Comparison of ENCODE assay signal across 8 cellular contexts in the genomic region with DNA sequence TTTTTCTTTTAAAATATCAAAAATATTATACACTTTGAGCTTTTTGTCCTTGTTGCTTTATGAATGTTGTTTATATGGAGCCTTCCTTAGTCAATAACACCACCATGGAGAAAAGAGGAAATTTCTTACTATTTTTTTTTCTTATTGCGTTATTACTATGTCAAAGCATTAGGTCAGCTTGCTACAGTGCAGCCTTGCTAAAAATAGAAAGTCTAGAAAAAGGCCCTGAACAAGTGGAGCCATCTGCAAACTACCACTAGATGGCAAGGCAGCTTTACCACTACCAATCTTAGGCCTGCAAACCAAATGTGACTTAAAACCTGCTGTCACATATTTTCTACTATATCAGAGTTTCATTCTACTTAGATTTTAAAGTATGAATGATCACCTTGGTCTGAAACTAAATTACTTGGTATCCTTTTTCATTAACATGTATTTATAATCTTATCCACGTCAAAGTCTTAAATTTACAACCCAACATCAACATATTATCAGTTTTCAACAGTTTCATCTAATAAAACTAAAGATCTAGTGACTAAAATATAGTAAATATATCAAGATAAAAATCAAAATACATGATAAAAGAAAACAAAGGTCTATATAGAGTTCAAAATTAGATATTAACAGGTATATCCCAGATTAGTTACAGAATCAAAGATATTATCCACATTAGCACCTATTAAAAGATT.
DNase-seq lines count a peak whose midpoint lies in the region; ATAC-seq and TF ChIP-seq lines count a peak whose summit lies in the region.

No MANE protein-coding gene starts in this region.

- H3K27me3 Mint-ChIP-seq in activated CD4-positive, alpha-beta memory T cell treated with anti-CD3 and anti-CD28 coated beads, Interleukin-2, amount 10 ng/mL, durations not matched to agents 7 days and 5 days: no peaks in the 10 kb centered on the region

- peaks cover 6% of the 10 kb centered on the region for H3K36me3 Mint-ChIP-seq in activated CD4-positive, alpha-beta memory T cell treated with anti-CD3 and anti-CD28 coated beads, Interleukin-2, amount 10 ng/mL, durations not matched to agents 7 days and 5 days (ENCODE audit: low read depth)

- no peaks in the 10 kb centered on the region for H3K79me1 ChIP-seq in neuronal stem cell (ENCODE audit: low read depth, low read length)

- no peak overlapping the region for H3K4me3 Mint-ChIP-seq in activated CD4-positive, alpha-beta memory T cell treated with anti-CD3 and anti-CD28 coated beads, Interleukin-2, amount 10 ng/mL, durations not matched to agents 7 days and 5 days

- ATAC-seq in HG03469 (IDR thresholded peaks at IDR 0.05; ENCODE audit: unreplicated experiment): peak; percentile 97

- no peak overlapping the region for H2BK12ac ChIP-seq in neuronal stem cell (ENCODE audit: low read length)

- no peak overlapping the region for H3K14ac ChIP-seq in neuronal stem cell (ENCODE audit: low read length)

- peak; percentile 61 for TF ChIP-seq CTCF in GM20000 (IDR thresholded peaks at IDR 0.05; ENCODE audit: extremely low read depth, missing control alignments)
- peak; percentile 96 for TF ChIP-seq CTCF in fibroblast of the aortic adventitia (IDR thresholded peaks at IDR 0.05; ENCODE audit: insufficient read depth, low read length)

- H3K23ac ChIP-seq in neuronal stem cell (ENCODE audit: low read depth, low read length, poor library complexity): no peak overlapping the region

- 88% methylated on average over 1 of the region's 2 CpGs; no CpG with 5 or more reads in 1 of the 2 donors for WGBS in neuronal stem cell (ENCODE audit: extremely low coverage in 2 of 2, insufficient read length in 2 of 2, insufficient replicate concordance in 1 of 2), 2 donors

- H2BK120ac ChIP-seq in neuronal stem cell (ENCODE audit: low read depth, low read length): no peak overlapping the region

- peaks cover under 1 to 4% of the 10 kb centered on the region in 2 donors for H3K9me3 ChIP-seq in neuronal stem cell (replicated peaks in 1 of 2; ENCODE audit: control insufficient read depth in 2 of 2, insufficient read depth in 1 of 2, low read depth in 1 of 2, low read length in 2 of 2)

- H3K4me3 ChIP-seq in fibroblast of the aortic adventitia (ENCODE audit: low read depth, low read length) (no peak overlapping the region), neuronal stem cell (ENCODE audit: low read length in 2 of 2) (no peak overlapping the region)

- CTCF ChIA-PET in activated CD4-positive, alpha-beta memory T cell treated with anti-CD3 and anti-CD28 coated beads, Interleukin-2, amount 10 ng/mL, durations not matched to agents 7 days and 5 days (lab: Charles Lee): interaction anchor here (0.7 to 1.9 kb wide), 4 partner anchors 15 to 718 kb away, joined by 3 to 5 read pairs (median 4); no protein-coding TSS in a partner anchor

- H3K4me2 ChIP-seq in neuronal stem cell (ENCODE audit: insufficient read depth, low read length, poor library complexity, severe bottlenecking): no peak overlapping the region

- H2BK5ac ChIP-seq in neuronal stem cell (ENCODE audit: low read length): no peak overlapping the region

- H3K4me1 Mint-ChIP-seq in activated CD4-positive, alpha-beta memory T cell treated with anti-CD3 and anti-CD28 coated beads, Interleukin-2, amount 10 ng/mL, durations not matched to agents 7 days and 5 days: no peaks in the 10 kb centered on the region

- no peak overlapping the region for H2AFZ ChIP-seq in neuronal stem cell (ENCODE audit: low read length)

- no peak overlapping the region for H3K27ac Mint-ChIP-seq in activated CD4-positive, alpha-beta memory T cell treated with anti-CD3 and anti-CD28 coated beads, Interleukin-2, amount 10 ng/mL, durations not matched to agents 7 days and 5 days

- POLR2A ChIA-PET in activated CD4-positive, alpha-beta memory T cell treated with anti-CD3 and anti-CD28 coated beads, Interleukin-2, amount 10 ng/mL, durations not matched to agents 7 days and 5 days (lab: Charles Lee): interaction anchor here (1.0 to 1.2 kb wide), 2 partner anchors 244 to 345 kb away, joined by 3 to 4 read pairs; a partner anchor contains a TSS

- H3K4ac ChIP-seq in neuronal stem cell (ENCODE audit: low read length): no peak overlapping the region

- peaks cover 0 to 2% of the 10 kb centered on the region in 2 donors for H3K4me1 ChIP-seq in neuronal stem cell (ENCODE audit: control insufficient read depth in 2 of 2, insufficient read depth in 1 of 2, low read depth in 1 of 2, low read length in 2 of 2)

- no peak overlapping the region for H2AK5ac ChIP-seq in neuronal stem cell (ENCODE audit: low read depth, low read length)

- no peak overlapping the region for H2BK15ac ChIP-seq in neuronal stem cell (ENCODE audit: low read length)

- no peak overlapping the region for H3K9ac ChIP-seq in neuronal stem cell (ENCODE audit: low read depth, low read length, poor library complexity)

- no peak overlapping the region for H3K18ac ChIP-seq in neuronal stem cell (ENCODE audit: low read length)

- H4K91ac ChIP-seq in neuronal stem cell (ENCODE audit: low read depth, low read length, poor library complexity): no peak overlapping the region

- DNase-seq in NCI-H187 (lab: John Stamatoyannopoulos, UW): peak; percentile 3 to 4
- DNase-seq in NCI-H187 treated with DMSO at 0.1 percent for 48 hours (lab: John Stamatoyannopoulos, UW): no peak
- DNase-seq in GM20000 (ENCODE audit: low spot score): peak; percentile 65
- peak; percentile 71 for DNase-seq in NCI-H510A treated with DMSO at 0.1 percent for 48 hours (lab: John Stamatoyannopoulos, UW)
- peak; percentile 37 for DNase-seq in activated CD4-positive, alpha-beta memory T cell treated with anti-CD3 and anti-CD28 coated beads, Interleukin-2, amount 10 ng/mL, durations not matched to agents 7 days and 5 days
- peak; percentile 94 for DNase-seq in fibroblast of the aortic adventitia (ENCODE audit: low read depth)
- DNase-seq in neuronal stem cell (ENCODE audit: low spot score): peak; percentile 24

- H4K8ac ChIP-seq in neuronal stem cell (ENCODE audit: low read depth, low read length): no peak overlapping the region

- H3K27ac ChIP-seq in neuronal stem cell (replicated peaks; ENCODE audit: low read length): no peak overlapping the region

- H3K27me3 ChIP-seq in neuronal stem cell (ENCODE audit: control insufficient read depth in 3 of 3, insufficient read depth in 3 of 3, low read depth in 1 of 3, low read length in 3 of 3): no peaks in the 10 kb centered on the region

- peaks cover 0 to 26% of the 10 kb centered on the region in 2 donors for H3K36me3 ChIP-seq in neuronal stem cell (replicated peaks in 1 of 2; ENCODE audit: control insufficient read depth in 2 of 2, insufficient read depth in 2 of 2, low read length in 2 of 2)

- H3K9me3 Mint-ChIP-seq in activated CD4-positive, alpha-beta memory T cell treated with anti-CD3 and anti-CD28 coated beads, Interleukin-2, amount 10 ng/mL, durations not matched to agents 7 days and 5 days: peaks cover under 1% of the 10 kb centered on the region
